ENCODE assay signal across 12 cellular contexts in the genomic region with DNA sequence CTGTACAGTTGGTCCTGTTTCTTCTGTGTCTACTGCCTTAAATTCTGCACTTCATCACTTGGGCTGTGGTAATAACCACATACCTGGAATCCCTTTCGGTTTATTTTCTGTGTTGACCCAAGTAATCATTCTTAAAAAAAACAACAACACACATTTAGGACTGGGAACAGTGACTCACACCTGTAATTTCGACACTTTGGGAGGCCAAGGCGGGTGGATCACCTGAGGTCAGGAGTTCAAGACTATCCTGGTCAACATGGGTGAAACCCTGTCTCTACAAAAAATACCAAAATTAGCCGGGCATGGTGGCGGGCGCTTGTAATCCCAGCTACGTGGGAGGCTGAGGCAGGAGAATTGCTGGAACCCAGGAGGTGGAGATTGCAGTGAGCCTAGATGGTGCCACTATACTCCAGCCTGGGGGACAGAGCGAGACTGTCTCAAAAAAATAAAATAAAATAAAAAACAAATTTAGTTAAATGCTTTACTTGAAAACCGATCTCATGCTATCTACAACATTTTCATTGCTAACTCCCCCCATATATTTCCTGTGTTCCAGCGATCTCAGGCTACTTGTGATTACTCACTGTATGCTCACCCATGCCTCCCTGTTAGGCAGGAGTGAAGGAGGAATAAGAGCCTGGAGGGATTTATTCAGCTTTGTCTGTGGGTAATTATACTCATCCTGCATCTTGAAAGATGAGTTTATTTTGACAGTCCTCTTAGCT. TPM values are rescaled to one million over a fixed set of nuclear protein-coding genes. Genes with fewer than 3 reads are reported as not detected.
DNase-seq lines count a peak whose midpoint lies in the region; ATAC-seq lines count a peak whose summit lies in the region.
"Had no signal": no experiment of that assay in that cellular context is flagged by ENCODE, and none has a peak within 500 bp of the region (broad histone marks: within the 10 kb centered on the region; RNA-seq: fewer than 3 reads in every experiment).

No MANE protein-coding gene starts in this region.

- DNase-seq in AG20443 (ENCODE audit: low spot score) (peak; percentile 47), M059J (ENCODE audit: low read depth) (peak; percentile 83), astrocyte of the hippocampus (ENCODE audit: low read depth, low spot score) (peak; percentile 49), kidney glomerular epithelial cell (lab: John Stamatoyannopoulos, UW) (peak; percentile 33), middle frontal gyrus (ENCODE audit: extremely low spot score, low spot score) (no peak), iPS-NIHi7 (ENCODE audit: extremely low spot score) (no peak), NCI-H1048 (lab: John Stamatoyannopoulos, UW) (no peak)
- DNase-seq: activated CD8-positive, alpha-beta memory T cell treated with anti-CD3 and anti-CD28 coated beads for 24 hours; activated naive CD8-positive, alpha-beta T cell treated with anti-CD3 and anti-CD28 coated beads, Interleukin-2, amount 50 U/mL, for 24 hours; effector CD4-positive, alpha-beta T cell; upper lobe of left lung had no signal

- ATAC-seq in GM19328 (IDR thresholded peaks at IDR 0.05; ENCODE audit: unreplicated experiment), result no peak
- ATAC-seq: activated naive CD8-positive, alpha-beta T cell treated with anti-CD3 and anti-CD28 coated beads, Interleukin-2, amount 50 U/mL, for 24 hours had no signal

RNA-seq across cellular contexts. Expression of gene ACSL3, which starts 18.2 kb away (rescaled TPM):
- total RNA-seq in M059J (2014; rRNA removed; shearing (Covaris generic)), result 83.1 and 90.6 TPM in 2 replicates

Comparison
In these comparisons a context has a peak if more than half of its experiments do, and no peak if none do; other contexts are left out.
1. DNase-seq: peak in AG20443 (single experiment), M059J (single experiment), astrocyte of the hippocampus (single experiment) and kidney glomerular epithelial cell (single experiment); none in middle frontal gyrus (single experiment), iPS-NIHi7 (single experiment) and NCI-H1048 (single experiment).